ENCODE assay signal across 8 cellular contexts in the genomic region with DNA sequence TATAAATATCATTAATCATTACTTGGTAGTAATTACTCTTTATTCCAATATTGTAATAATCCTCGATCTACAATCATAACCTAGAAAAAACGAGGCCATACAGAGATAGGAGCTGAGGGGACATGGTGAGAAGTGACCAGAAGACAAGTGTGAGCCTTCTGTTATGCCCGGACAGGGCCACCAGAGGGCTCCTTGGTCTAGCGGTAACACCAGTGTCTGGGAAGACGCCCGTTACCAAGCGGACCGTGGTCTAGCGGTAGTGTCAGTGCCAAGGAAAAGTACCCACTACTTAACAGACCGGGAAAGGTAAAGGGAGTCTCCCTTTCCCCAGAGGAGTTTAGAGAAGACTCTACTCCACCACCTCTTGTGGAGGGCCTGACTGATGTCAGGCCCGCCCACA. TPM values are rescaled to one million over a fixed set of nuclear protein-coding genes. Genes with fewer than 3 reads are reported as not detected.
DNase-seq lines count a peak whose midpoint lies in the region; ATAC-seq and TF ChIP-seq lines count a peak whose summit lies in the region.
"Not testable (repeated sequence)": the region's sequence is repeated elsewhere in the genome, so short reads cannot be mapped to it uniquely, and the experiment has no call there.

No MANE protein-coding gene starts in this region.

- H2AFZ ChIP-seq in GM23338: not testable (repeated sequence)

- H3K4me2 ChIP-seq in GM23338: not testable (repeated sequence)

- H3K9me3 Mint-ChIP-seq in GM23338: peaks cover 52% of the 10 kb centered on the region
- H3K9me3 Mint-ChIP-seq in activated CD8-positive, alpha-beta T cell treated with anti-CD3 and anti-CD28 coated beads for 36 hours: peaks cover 16% of the 10 kb centered on the region
- H3K9me3 Mint-ChIP-seq in nephron progenitor cell: peaks cover 59% of the 10 kb centered on the region

- intact Hi-C loops in activated CD8-positive, alpha-beta T cell treated with anti-CD3 and anti-CD28 coated beads for 36 hours (cut with micrococcal nuclease); colonic mucosa (cut with DNase I): not testable (repeated sequence)

- not testable (repeated sequence) for H3K27me3 ChIP-seq in BJ (ENCODE audit: control insufficient read depth, insufficient read depth, low read length); GM23338 (ENCODE audit: insufficient read depth); NT2/D1 (ENCODE audit: insufficient read depth, insufficient read length); colonic mucosa; cardiac muscle cell; thoracic aorta (replicated peaks; ENCODE audit: insufficient read depth)

- not testable (repeated sequence) for H3K4me1 ChIP-seq in GM23338 (ENCODE audit: insufficient read depth); NT2/D1 (ENCODE audit: insufficient read depth, insufficient read length); colonic mucosa; cardiac muscle cell (ENCODE audit: low read depth); thoracic aorta (ENCODE audit: control insufficient read depth in 1 of 2, low read depth in 2 of 2)

- H3K4me1 Mint-ChIP-seq in GM23338; activated CD8-positive, alpha-beta T cell treated with anti-CD3 and anti-CD28 coated beads for 36 hours (ENCODE audit: low read depth); nephron progenitor cell: not testable (repeated sequence)

- H3K4me3 Mint-ChIP-seq in GM23338; activated CD8-positive, alpha-beta T cell treated with anti-CD3 and anti-CD28 coated beads for 36 hours; nephron progenitor cell: not testable (repeated sequence)

- H3K9me3 ChIP-seq in NT2/D1 (ENCODE audit: insufficient read depth, low read length) (peaks cover 20% of the 10 kb centered on the region), thoracic aorta (peaks cover 15% of the 10 kb centered on the region)
- H3K9me3 ChIP-seq in colonic mucosa; cardiac muscle cell (ENCODE audit: low read depth): not testable (repeated sequence)

- not testable (repeated sequence) for H3K4me3 ChIP-seq in BJ (ENCODE audit: low read depth, low read length); GM23338; NT2/D1 (ENCODE audit: insufficient read length, low read depth); colonic mucosa; cardiac muscle cell; thoracic aorta

- not testable (repeated sequence) for DNase-seq in BJ (ENCODE audit: low read depth); activated CD8-positive, alpha-beta T cell treated with anti-CD3 and anti-CD28 coated beads for 36 hours; nephron progenitor cell; thoracic aorta (ENCODE audit: low spot score)
- DNase-seq in GM23338 (ENCODE audit: low spot score) (peak; percentile 44), NT2/D1 (ENCODE audit: low read depth, low spot score) (peak; percentile 8), colonic mucosa (peak; percentile 12), cardiac muscle cell (ENCODE audit: low read depth in 1 of 2, low spot score in 1 of 2) (peak in 1 of 2 donors; percentile 19)

- not testable (repeated sequence) for ATAC-seq in GM23338; activated CD8-positive, alpha-beta T cell treated with anti-CD3 and anti-CD28 coated beads for 36 hours; thoracic aorta (ENCODE audit: insufficient number of reproducible peaks, low FRiP score, low read depth)

- CTCF ChIA-PET in BJ (lab: Yijun Ruan, JAX): interaction anchor here (0.8 to 1.8 kb wide), 7 partner anchors 9 to 346 kb away, joined by 3 to 6 read pairs (median 3); no protein-coding TSS in a partner anchor
- CTCF ChIA-PET in activated CD8-positive, alpha-beta T cell treated with anti-CD3 and anti-CD28 coated beads for 36 hours (lab: Charles Lee): not testable (repeated sequence)

- not testable (repeated sequence) for H3K27ac Mint-ChIP-seq in GM23338; activated CD8-positive, alpha-beta T cell treated with anti-CD3 and anti-CD28 coated beads for 36 hours; nephron progenitor cell

- not testable (repeated sequence) for H3K9ac ChIP-seq in NT2/D1 (ENCODE audit: insufficient read length, low read depth); colonic mucosa (ENCODE audit: low read depth in 2 of 2, low read length in 2 of 2)

- H3F3A ChIP-seq in GM23338 (replicated peaks; ENCODE audit: low read depth): not testable (repeated sequence)

- POLR2A ChIA-PET in BJ (lab: Charles Lee); activated CD8-positive, alpha-beta T cell treated with anti-CD3 and anti-CD28 coated beads for 36 hours (lab: Charles Lee): not testable (repeated sequence)

- H4K20me1 ChIP-seq in GM23338 (replicated peaks; ENCODE audit: insufficient read depth): not testable (repeated sequence)

- not testable (repeated sequence) for H3K79me2 ChIP-seq in GM23338 (replicated peaks; ENCODE audit: insufficient read depth)

- TF ChIP-seq CTCF in BJ (IDR thresholded peaks at IDR 0.05; ENCODE audit: insufficient read depth, low read depth, low read length) (peak; percentile 54), GM23338 (conservative IDR thresholded peaks at IDR 0.05; ENCODE audit: low read depth in 2 of 2) (peak; percentile 55 to 56), cardiac muscle cell (IDR thresholded peaks at IDR 0.05; ENCODE audit: low read depth, low read length) (peak; percentile 45), nephron progenitor cell (IDR thresholded peaks at IDR 0.05) (peak; percentile 26), thoracic aorta (IDR thresholded peaks at IDR 0.05) (peak; percentile 34)
- peak; percentile 29 for TF ChIP-seq CTCF in activated CD8-positive, alpha-beta T cell treated with anti-CD3 and anti-CD28 coated beads for 36 hours (IDR thresholded peaks at IDR 0.05)
- not testable (repeated sequence) for TF ChIP-seq CTCF in colonic mucosa (IDR thresholded peaks at IDR 0.05)

- H3K27me3 Mint-ChIP-seq in GM23338 (ENCODE audit: insufficient read depth, low read depth, poor library complexity); activated CD8-positive, alpha-beta T cell treated with anti-CD3 and anti-CD28 coated beads for 36 hours; nephron progenitor cell (ENCODE audit: low read depth, poor library complexity): not testable (repeated sequence)

- H3K36me3 ChIP-seq in BJ (ENCODE audit: control insufficient read depth, insufficient read depth, low read length); GM23338 (ENCODE audit: insufficient read depth); colonic mucosa; cardiac muscle cell; thoracic aorta: not testable (repeated sequence)
- peaks cover 37% of the 10 kb centered on the region for H3K36me3 ChIP-seq in NT2/D1 (ENCODE audit: insufficient read depth, insufficient read length, low read length)

- not testable (repeated sequence) for H3K27ac ChIP-seq in GM23338 (ENCODE audit: low read depth); colonic mucosa; cardiac muscle cell; thoracic aorta

- not testable (repeated sequence) for H3K9me2 ChIP-seq in GM23338 (ENCODE audit: insufficient read depth)

- H3K36me3 Mint-ChIP-seq in GM23338 (ENCODE audit: low read depth) (peaks cover 17% of the 10 kb centered on the region), nephron progenitor cell (ENCODE audit: low read depth) (peaks cover 45% of the 10 kb centered on the region)
- peaks cover 46% of the 10 kb centered on the region for H3K36me3 Mint-ChIP-seq in activated CD8-positive, alpha-beta T cell treated with anti-CD3 and anti-CD28 coated beads for 36 hours (ENCODE audit: low read depth)

RNA-seq across cellular contexts. Expression of a gene that starts 59.5 kb away (rescaled TPM):
- polyA plus RNA-seq in BJ (2011; rRNA removed) (62.9 and 126 TPM in 2 replicates), GM23338 (2016; fragmentation: Nextera tagmentation; extraction: Ambion mirVana) (9.0 and 10.8 TPM in 2 replicates), cardiac muscle cell (57.8 and 60.4 TPM in 2 replicates)
- 50.6 and 63.2 TPM in 2 replicates for polyA minus RNA-seq in BJ (2011; rRNA and poly(A)+ RNA removed)
- 46.2 and 56.9 TPM in 2 replicates for total RNA-seq in GM23338 (2014; rRNA removed; shearing (Covaris generic))
- 1 to 10 TPM in 1 of 2 experiments, under 1 TPM in 1; 0.83 to 1.2 TPM for total RNA-seq in activated CD8-positive, alpha-beta T cell treated with anti-CD3 and anti-CD28 coated beads for 36 hours
- total RNA-seq in colonic mucosa (10 to 100 TPM; 19.0 to 23.1 TPM), cardiac muscle cell (75.1 and 80.9 TPM in 2 replicates), thoracic aorta (100 to 1,000 TPM in 1 of 2 donors, 10 to 100 TPM in 1; 94.2 to 162 TPM)

Comparison
In these comparisons a context has a peak if more than half of its experiments do, and no peak if none do; other contexts are left out.
1. RNA of a gene that starts 59.5 kb away (total RNA-seq): 94.2 to 162 TPM in thoracic aorta, 75.1 to 80.9 TPM in cardiac muscle cell, 46.2 to 56.9 TPM in GM23338 and 19.0 to 23.1 TPM in colonic mucosa; 0.83 to 1.2 TPM in activated CD8-positive, alpha-beta T cell treated with anti-CD3 and anti-CD28 coated beads for 36 hours; every median in the first group is over 4 times any median in the second.